In genomic region chr2:231795525-231796327, GRCh38 we compare ENCODE assay signal across 8 cellular contexts. TPM values are rescaled to one million over a fixed set of nuclear protein-coding genes. Genes with fewer than 3 reads are reported as not detected.
DNase-seq lines count a peak whose midpoint lies in the region; ATAC-seq and TF ChIP-seq lines count a peak whose summit lies in the region.

No MANE protein-coding gene starts in this region.

- no peak overlapping the region for H3K4me3 ChIP-seq in WI38 (ENCODE audit: low read depth, low read length)

- in situ Hi-C loops in KBM-7 (cut with MboI; ENCODE audit: low pct_unique_long_range_greater_than_20kb, low sequenced_read_pairs): no loop called here

- intact Hi-C loops in left colon (cut with DNase I, micrococcal nuclease): no loop called here

- DNase-seq in D341Med (ENCODE audit: low spot score) (peak; percentile 42), KBM-7 (peak; percentile 55), left colon (peak; percentile 79 to 81)
- no peak for DNase-seq in stimulated activated CD4-positive, alpha-beta T cell treated with anti-CD3 and anti-CD28 coated beads, Interleukin-4, amount 100 ng/mL, for 1 hour
- no peak for DNase-seq in activated naive CD4-positive, alpha-beta T cell treated with Interleukin-2 at 50 U/mL for 16 hours

- ATAC-seq in left colon: peak; percentile 93
- no peak for ATAC-seq in HG03097 (IDR thresholded peaks at IDR 0.05; ENCODE audit: low FRiP score, unreplicated experiment)
- ATAC-seq in GM18909 (IDR thresholded peaks at IDR 0.05; ENCODE audit: poor library complexity, unreplicated experiment): no peak

- TF ChIP-seq CTCF in WI38 (IDR thresholded peaks at IDR 0.05; ENCODE audit: low read depth, low read length): peak; percentile 28

RNA-seq across cellular contexts. Expression of gene COPS7B, which starts 9.5 kb away (rescaled TPM):
- 10 to 100 TPM; 21.7 to 28.1 TPM for total RNA-seq in left colon

RNA-seq across cellular contexts. Expression of gene PDE6D, which starts 14.6 kb away (rescaled TPM):
- total RNA-seq in left colon: 10 to 100 TPM; 16.2 to 17.5 TPM

Comparison
In these comparisons a context has a peak if more than half of its experiments do, and no peak if none do; other contexts are left out.
1. DNase-seq: peak in D341Med (single experiment), KBM-7 (single experiment) and left colon (2 of 2); none in stimulated activated CD4-positive, alpha-beta T cell treated with anti-CD3 and anti-CD28 coated beads, Interleukin-4, amount 100 ng/mL, for 1 hour (single experiment) and activated naive CD4-positive, alpha-beta T cell treated with Interleukin-2 at 50 U/mL for 16 hours (single experiment).